8 cellular contexts compared by ENCODE assay signal in the genomic region with DNA sequence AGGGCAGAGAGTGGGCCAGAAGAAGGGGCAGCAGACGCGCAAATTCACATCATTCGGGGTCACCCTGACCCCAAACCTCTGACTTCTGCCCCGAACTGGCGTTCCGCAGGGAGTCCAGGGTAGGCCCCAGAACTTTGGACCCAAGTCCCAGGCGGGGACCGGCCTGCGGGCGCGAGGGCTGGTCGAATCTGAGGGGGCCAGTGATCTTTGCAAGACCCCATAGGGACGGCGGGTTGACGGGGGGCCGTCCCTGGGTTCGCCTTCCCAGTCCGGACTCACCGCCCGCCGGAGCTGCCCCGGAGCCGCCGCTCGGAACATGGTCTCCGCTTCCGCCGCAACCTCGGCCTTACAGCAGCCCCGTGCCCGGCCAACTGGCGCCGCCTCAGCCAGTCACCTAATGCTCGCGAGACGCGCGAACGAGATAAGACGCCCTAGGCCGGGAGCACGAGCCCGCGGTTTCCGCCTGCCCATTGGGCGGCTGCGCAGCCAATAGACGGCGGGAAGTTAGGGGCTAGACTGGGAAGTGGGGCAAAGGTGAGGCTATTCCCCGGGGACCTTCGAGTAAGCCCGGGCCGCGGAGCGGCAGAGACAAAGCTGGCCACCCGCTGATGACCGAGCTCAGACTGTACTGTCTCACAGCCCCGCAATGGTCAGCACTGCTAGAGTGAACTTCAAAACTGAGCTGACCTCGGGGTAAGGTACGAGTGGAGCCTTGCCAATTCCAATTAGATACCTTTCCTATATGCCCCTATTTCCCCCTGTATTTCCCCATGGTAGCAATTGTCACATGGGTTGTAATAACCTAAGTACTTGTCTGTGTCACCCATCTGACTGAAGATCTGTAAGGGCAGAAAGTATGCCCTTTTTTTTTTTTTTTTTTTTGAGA. TPM values are rescaled to one million over a fixed set of nuclear protein-coding genes. Genes with fewer than 3 reads are reported as not detected.
A peak's percentile ranks its signal among the peaks of the same experiment; 100 is the strongest.
DNase-seq lines count a peak whose midpoint lies in the region; ATAC-seq and TF ChIP-seq lines count a peak whose summit lies in the region.

A gene (minus strand): TSS at position 399 of the 886 bp plus-strand sequence. CDS start 81 bp downstream, at position 318.

- H3K23ac ChIP-seq in trophoblast cell (ENCODE audit: low read length), result no peak within 1 kb of the TSS

- peaks cover 20% of the 10 kb centered on the region for H3K79me1 ChIP-seq in trophoblast cell (ENCODE audit: low read length)

- H3K9ac ChIP-seq in trophoblast cell (ENCODE audit: low read length), result peak within 1 kb of the TSS; percentile 87

- DNase-seq in NCI-H1417 (lab: John Stamatoyannopoulos, UW), result peak; percentile 93 to 99 (median 99)
- DNase-seq in SW 1271 (lab: John Stamatoyannopoulos, UW), result peak; percentile 94 to 95
- DNase-seq in activated naive CD8-positive, alpha-beta T cell treated with anti-CD3 and anti-CD28 coated beads, Interleukin-2, amount 50 U/mL, for 16 hours (ENCODE audit: low read depth, low spot score), result peak; percentile 72
- DNase-seq in cardiac muscle cell (ENCODE audit: low read depth in 1 of 2, low spot score in 1 of 2), result peak; percentile 97 to 98
- DNase-seq in trophoblast cell, result peak; percentile 98 to 99
- DNase-seq in tibial nerve (ENCODE audit: low spot score in 2 of 2), result peak; percentile 93 to 94

- TF ChIP-seq CTCF in GM12875 (IDR thresholded peaks at IDR 0.05; ENCODE audit: borderline replicate concordance, insufficient read depth, low read depth, low read length) (no peak), cardiac muscle cell (IDR thresholded peaks at IDR 0.05; ENCODE audit: low read depth, low read length) (no peak), tibial nerve (IDR thresholded peaks at IDR 0.05) (no peak)

- H3K14ac ChIP-seq in trophoblast cell (ENCODE audit: low read length), result peak within 1 kb of the TSS; percentile 79

- peak within 1 kb of the TSS; percentile 67 for H3K4ac ChIP-seq in trophoblast cell (ENCODE audit: low read depth, low read length)

- H4K91ac ChIP-seq in trophoblast cell (ENCODE audit: low read depth, low read length), result peak within 1 kb of the TSS; percentile 76

- H3K27ac ChIP-seq in cardiac muscle cell (peak within 1 kb of the TSS; percentile 95), trophoblast cell (ENCODE audit: low read depth, low read length) (peak within 1 kb of the TSS; percentile 93), tibial nerve (peak within 1 kb of the TSS; percentile 46 to 88 (median 86))

- peak within 1 kb of the TSS; percentile 59 for H2AFZ ChIP-seq in trophoblast cell (ENCODE audit: insufficient read depth, low read length, poor library complexity)

- H3K18ac ChIP-seq in trophoblast cell (ENCODE audit: low read length), result peak within 1 kb of the TSS; percentile 76

- ATAC-seq in HG02763 (IDR thresholded peaks at IDR 0.05; ENCODE audit: unreplicated experiment), result peak; percentile 96

- H3K79me2 ChIP-seq in trophoblast cell (ENCODE audit: control insufficient read depth, insufficient read depth, low read length, poor library complexity), result peaks cover 7% of the 10 kb centered on the region

- peak in 1 of 2 donors; percentile 92 for TF ChIP-seq EP300 in tibial nerve (IDR thresholded peaks at IDR 0.05)

- H3K4me3 ChIP-seq in GM12875 (ENCODE audit: low read depth, low read length) (peak within 1 kb of the TSS; percentile 91), cardiac muscle cell (peak within 1 kb of the TSS; percentile 90), trophoblast cell (ENCODE audit: low read depth, low read length) (peak within 1 kb of the TSS; percentile 82), tibial nerve (peak within 1 kb of the TSS; percentile 61 to 94 (median 72))

- no CpG with 5 or more reads among the region's 60 CpGs for WGBS in trophoblast cell (ENCODE audit: extremely low coverage, insufficient coverage, insufficient read length)
- 1% methylated on average over 35 to 55 of the region's 60 CpGs for WGBS in tibial nerve, 2 donors

- H2AK5ac ChIP-seq in trophoblast cell (ENCODE audit: low read length), result peak within 1 kb of the TSS; percentile 4

- peak within 1 kb of the TSS; percentile 91 for H2BK120ac ChIP-seq in trophoblast cell (ENCODE audit: insufficient read depth, low read length, poor library complexity)

- H3K36me3 ChIP-seq in cardiac muscle cell, result no peaks in the 10 kb centered on the region
- no peaks in the 10 kb centered on the region for H3K36me3 ChIP-seq in trophoblast cell (ENCODE audit: control insufficient read depth in 1 of 2, insufficient read depth in 2 of 2, low read length in 2 of 2)
- H3K36me3 ChIP-seq in tibial nerve, result no peaks in the 10 kb centered on the region

- peak within 1 kb of the TSS; percentile 76 for H4K12ac ChIP-seq in trophoblast cell (ENCODE audit: low read depth, low read length)

- H3K4me1 ChIP-seq in cardiac muscle cell (ENCODE audit: low read depth) (no peaks in the 10 kb centered on the region), trophoblast cell (ENCODE audit: control insufficient read depth in 1 of 2, insufficient read depth in 2 of 2, low read length in 2 of 2) (peaks cover 9 to 19% of the 10 kb centered on the region in 2 experiments), tibial nerve (peaks cover 0 to 25% (median 8%) of the 10 kb centered on the region in 4 donors)

- peak within 1 kb of the TSS; percentile 72 for H3K4me2 ChIP-seq in trophoblast cell (ENCODE audit: low read length)

- peak within 1 kb of the TSS; percentile 91 for H4K8ac ChIP-seq in trophoblast cell (ENCODE audit: low read depth, low read length)

- H3K9me3 ChIP-seq in cardiac muscle cell (ENCODE audit: low read depth) (no peaks in the 10 kb centered on the region), trophoblast cell (ENCODE audit: insufficient read depth, low read depth, low read length) (no peaks in the 10 kb centered on the region), tibial nerve (no peaks in the 10 kb centered on the region)

- H3K27me3 ChIP-seq in cardiac muscle cell (no peaks in the 10 kb centered on the region), trophoblast cell (ENCODE audit: insufficient read depth, low read length) (no peaks in the 10 kb centered on the region), tibial nerve (no peaks in the 10 kb centered on the region)

- TF ChIP-seq POLR2A in tibial nerve (IDR thresholded peaks at IDR 0.05), result peak; percentile 71 to 89

- H2BK12ac ChIP-seq in trophoblast cell (ENCODE audit: low read length), result peak within 1 kb of the TSS; percentile 66

- peak within 1 kb of the TSS; percentile 87 for H2BK5ac ChIP-seq in trophoblast cell (ENCODE audit: low read depth, low read length, poor library complexity)

RNA-seq across cellular contexts. Expression of the gene that starts here (rescaled TPM):
- total RNA-seq in cardiac muscle cell (117 and 152 TPM in 2 replicates), tibial nerve (10 to 100 TPM; 59.2 to 96.9 (median 75.5) TPM)
- polyA plus RNA-seq in cardiac muscle cell, result 282 and 303 TPM in 2 replicates
- polyA plus RNA-seq in trophoblast cell (2013), result 82.1 and 86.6 TPM in 2 replicates

Comparison
In these comparisons a context has a peak if more than half of its experiments do, and no peak if none do; other contexts are left out.
1. Peak in every context shown above with its lines: DNase-seq, ATAC-seq, H3K4me3 ChIP-seq and H3K27ac ChIP-seq.